ENCODE assay signal across 11 cellular contexts in the genomic region with DNA sequence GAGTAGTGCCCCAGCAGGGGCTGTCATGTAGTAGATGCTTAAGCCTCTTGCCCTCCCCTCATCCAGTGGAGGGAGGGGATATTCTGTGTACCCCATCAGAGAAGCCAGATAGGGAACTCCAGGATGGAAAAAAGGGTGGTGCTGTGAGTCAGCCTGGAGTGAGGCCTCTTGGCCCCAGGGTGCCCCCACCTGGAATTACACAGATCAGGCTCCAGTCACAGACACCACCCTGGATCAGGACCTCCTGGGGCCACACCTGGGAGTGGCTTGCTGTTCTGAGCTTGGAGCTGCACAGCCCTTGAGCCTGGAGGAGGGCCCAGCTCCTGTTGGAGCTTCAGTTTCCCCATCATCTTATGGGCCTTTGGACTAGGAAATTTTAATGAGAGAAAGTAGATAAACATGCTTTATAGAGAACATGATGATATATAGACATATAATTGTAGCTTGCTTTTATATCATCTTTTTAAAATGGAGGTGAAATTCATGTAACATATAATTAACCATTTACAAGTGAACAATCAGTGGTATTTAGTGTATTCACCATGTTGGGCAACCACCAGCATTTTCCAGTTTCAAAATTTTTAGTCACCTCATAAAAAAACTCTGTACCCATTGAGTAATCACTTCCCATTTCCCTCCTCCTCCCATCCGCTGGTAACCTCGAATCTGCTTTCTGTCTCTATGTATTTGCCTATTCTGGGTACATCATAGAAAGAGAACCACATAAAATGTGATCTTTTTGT.
DNase-seq lines count a peak whose midpoint lies in the region; ATAC-seq and TF ChIP-seq lines count a peak whose summit lies in the region.
"Had no signal": no experiment of that assay in that cellular context is flagged by ENCODE, and none has a peak within 500 bp of the region (broad histone marks: within the 10 kb centered on the region; RNA-seq: fewer than 3 reads in every experiment).

No MANE protein-coding gene starts in this region.

- DNase-seq in AG10803 (ENCODE audit: low read depth) (peak; percentile 5), GF-D8 (lab: John Stamatoyannopoulos, UW) (peak; percentile 68), RKO (ENCODE audit: low spot score) (peak; percentile 30), epithelial cell of prostate (ENCODE audit: low read depth, low spot score) (no peak), OCI-M1 (lab: John Stamatoyannopoulos, UW) (no peak), NCI-H146 (lab: John Stamatoyannopoulos, UW) (no peak)
- DNase-seq: cerebellar nuclear complex, NCI-H748 treated with DMSO at 0.1 percent for 48 hours had no signal

- no peak overlapping the region for H3K4me3 ChIP-seq in AG10803 (ENCODE audit: low read length)

- no peak for ATAC-seq in GM21529 (IDR thresholded peaks at IDR 0.05; ENCODE audit: unreplicated experiment)
- no peak for ATAC-seq in GM18520 (IDR thresholded peaks at IDR 0.05; ENCODE audit: unreplicated experiment)

- H3K27ac ChIP-seq in epithelial cell of prostate, result peak overlapping the region; percentile 52
- H3K27ac ChIP-seq: KMS-11 had no signal

- TF ChIP-seq CTCF in AG10803 (conservative IDR thresholded peaks at IDR 0.05; ENCODE audit: low read length), result no peak

Comparison
In these comparisons a context has a peak if more than half of its experiments do, and no peak if none do; other contexts are left out.
1. DNase-seq: peak in AG10803 (single experiment), GF-D8 (single experiment) and RKO (single experiment); none in epithelial cell of prostate (single experiment), OCI-M1 (single experiment) and NCI-H146 (single experiment).